3 cellular contexts compared by ENCODE assay signal in the genomic region with DNA sequence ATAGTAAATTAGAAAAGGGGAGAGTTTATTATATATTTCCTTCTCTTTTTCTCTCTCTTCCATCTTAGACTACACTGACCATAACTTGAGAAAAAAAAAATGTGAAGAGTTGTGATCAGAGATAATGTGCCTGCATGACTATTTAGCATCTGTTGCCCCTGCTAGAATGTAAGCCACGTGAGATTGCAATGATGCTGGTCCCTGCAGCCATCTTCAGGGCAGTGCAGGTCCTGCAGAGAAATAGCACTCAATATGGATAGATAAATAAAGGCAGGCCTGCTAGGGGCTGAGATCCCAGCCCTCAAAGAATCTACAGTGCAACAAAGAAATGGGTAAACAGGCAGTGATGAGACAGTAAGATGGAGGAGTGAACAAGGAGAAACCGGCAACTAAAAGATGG.
TF ChIP-seq lines count a peak whose summit lies in the region.

No MANE protein-coding gene starts in this region.

TF ChIP-seq in liver, 16 proteins besides CTCF, POLR2A, EP300 and RAD21 (continued from another document):
- TF ChIP-seq HNF4G (IDR thresholded peaks at IDR 0.05) (no peak), SP1 (IDR thresholded peaks at IDR 0.05) (no peak), FOXA2 (IDR thresholded peaks at IDR 0.05) (no peak), EGR1 (IDR thresholded peaks at IDR 0.05; ENCODE audit: low read depth in 2 of 2) (no peak), YY1 (IDR thresholded peaks at IDR 0.05) (no peak)
TF ChIP-seq in liver: peak in this region for 0.

TF ChIP-seq in HepG2, 621 proteins besides CTCF, POLR2A, EP300 and RAD21 (continued from another document):
- TF ChIP-seq, protein P1, sequence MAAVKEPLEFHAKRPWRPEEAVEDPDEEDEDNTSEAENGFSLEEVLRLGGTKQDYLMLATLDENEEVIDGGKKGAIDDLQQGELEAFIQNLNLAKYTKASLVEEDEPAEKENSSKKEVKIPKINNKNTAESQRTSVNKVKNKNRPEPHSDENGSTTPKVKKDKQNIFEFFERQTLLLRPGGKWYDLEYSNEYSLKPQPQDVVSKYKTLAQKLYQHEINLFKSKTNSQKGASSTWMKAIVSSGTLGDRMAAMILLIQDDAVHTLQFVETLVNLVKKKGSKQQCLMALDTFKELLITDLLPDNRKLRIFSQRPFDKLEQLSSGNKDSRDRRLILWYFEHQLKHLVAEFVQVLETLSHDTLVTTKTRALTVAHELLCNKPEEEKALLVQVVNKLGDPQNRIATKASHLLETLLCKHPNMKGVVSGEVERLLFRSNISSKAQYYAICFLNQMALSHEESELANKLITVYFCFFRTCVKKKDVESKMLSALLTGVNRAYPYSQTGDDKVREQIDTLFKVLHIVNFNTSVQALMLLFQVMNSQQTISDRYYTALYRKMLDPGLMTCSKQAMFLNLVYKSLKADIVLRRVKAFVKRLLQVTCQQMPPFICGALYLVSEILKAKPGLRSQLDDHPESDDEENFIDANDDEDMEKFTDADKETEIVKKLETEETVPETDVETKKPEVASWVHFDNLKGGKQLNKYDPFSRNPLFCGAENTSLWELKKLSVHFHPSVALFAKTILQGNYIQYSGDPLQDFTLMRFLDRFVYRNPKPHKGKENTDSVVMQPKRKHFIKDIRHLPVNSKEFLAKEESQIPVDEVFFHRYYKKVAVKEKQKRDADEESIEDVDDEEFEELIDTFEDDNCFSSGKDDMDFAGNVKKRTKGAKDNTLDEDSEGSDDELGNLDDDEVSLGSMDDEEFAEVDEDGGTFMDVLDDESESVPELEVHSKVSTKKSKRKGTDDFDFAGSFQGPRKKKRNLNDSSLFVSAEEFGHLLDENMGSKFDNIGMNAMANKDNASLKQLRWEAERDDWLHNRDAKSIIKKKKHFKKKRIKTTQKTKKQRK (IDR thresholded peaks at IDR 0.05; ENCODE audit: low read length): no peak
- TF ChIP-seq ELF1 (CRISPR knock-in tag; IDR thresholded peaks at IDR 0.05) (no peak), BRD4 (CRISPR knock-in tag; IDR thresholded peaks at IDR 0.05) (no peak)
- TF ChIP-seq, protein P2, sequence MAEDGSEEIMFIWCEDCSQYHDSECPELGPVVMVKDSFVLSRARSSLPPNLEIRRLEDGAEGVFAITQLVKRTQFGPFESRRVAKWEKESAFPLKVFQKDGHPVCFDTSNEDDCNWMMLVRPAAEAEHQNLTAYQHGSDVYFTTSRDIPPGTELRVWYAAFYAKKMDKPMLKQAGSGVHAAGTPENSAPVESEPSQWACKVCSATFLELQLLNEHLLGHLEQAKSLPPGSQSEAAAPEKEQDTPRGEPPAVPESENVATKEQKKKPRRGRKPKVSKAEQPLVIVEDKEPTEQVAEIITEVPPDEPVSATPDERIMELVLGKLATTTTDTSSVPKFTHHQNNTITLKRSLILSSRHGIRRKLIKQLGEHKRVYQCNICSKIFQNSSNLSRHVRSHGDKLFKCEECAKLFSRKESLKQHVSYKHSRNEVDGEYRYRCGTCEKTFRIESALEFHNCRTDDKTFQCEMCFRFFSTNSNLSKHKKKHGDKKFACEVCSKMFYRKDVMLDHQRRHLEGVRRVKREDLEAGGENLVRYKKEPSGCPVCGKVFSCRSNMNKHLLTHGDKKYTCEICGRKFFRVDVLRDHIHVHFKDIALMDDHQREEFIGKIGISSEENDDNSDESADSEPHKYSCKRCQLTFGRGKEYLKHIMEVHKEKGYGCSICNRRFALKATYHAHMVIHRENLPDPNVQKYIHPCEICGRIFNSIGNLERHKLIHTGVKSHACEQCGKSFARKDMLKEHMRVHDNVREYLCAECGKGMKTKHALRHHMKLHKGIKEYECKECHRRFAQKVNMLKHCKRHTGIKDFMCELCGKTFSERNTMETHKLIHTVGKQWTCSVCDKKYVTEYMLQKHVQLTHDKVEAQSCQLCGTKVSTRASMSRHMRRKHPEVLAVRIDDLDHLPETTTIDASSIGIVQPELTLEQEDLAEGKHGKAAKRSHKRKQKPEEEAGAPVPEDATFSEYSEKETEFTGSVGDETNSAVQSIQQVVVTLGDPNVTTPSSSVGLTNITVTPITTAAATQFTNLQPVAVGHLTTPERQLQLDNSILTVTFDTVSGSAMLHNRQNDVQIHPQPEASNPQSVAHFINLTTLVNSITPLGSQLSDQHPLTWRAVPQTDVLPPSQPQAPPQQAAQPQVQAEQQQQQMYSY (CRISPR knock-in tag; IDR thresholded peaks at IDR 0.05): no peak

TF ChIP-seq in SK-N-SH treated with all-trans-retinoic acid at 6 μM for 48 hours, 23 proteins besides CTCF, POLR2A, EP300 and RAD21:
- TF ChIP-seq, protein P3, sequence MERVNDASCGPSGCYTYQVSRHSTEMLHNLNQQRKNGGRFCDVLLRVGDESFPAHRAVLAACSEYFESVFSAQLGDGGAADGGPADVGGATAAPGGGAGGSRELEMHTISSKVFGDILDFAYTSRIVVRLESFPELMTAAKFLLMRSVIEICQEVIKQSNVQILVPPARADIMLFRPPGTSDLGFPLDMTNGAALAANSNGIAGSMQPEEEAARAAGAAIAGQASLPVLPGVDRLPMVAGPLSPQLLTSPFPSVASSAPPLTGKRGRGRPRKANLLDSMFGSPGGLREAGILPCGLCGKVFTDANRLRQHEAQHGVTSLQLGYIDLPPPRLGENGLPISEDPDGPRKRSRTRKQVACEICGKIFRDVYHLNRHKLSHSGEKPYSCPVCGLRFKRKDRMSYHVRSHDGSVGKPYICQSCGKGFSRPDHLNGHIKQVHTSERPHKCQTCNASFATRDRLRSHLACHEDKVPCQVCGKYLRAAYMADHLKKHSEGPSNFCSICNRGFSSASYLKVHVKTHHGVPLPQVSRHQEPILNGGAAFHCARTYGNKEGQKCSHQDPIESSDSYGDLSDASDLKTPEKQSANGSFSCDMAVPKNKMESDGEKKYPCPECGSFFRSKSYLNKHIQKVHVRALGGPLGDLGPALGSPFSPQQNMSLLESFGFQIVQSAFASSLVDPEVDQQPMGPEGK (CRISPR knock-in tag; IDR thresholded peaks at IDR 0.05; ENCODE audit: borderline replicate concordance): no peak
- TF ChIP-seq BACH2 (CRISPR knock-in tag; IDR thresholded peaks at IDR 0.05; ENCODE audit: borderline replicate concordance): no peak
- TF ChIP-seq, protein P4, sequence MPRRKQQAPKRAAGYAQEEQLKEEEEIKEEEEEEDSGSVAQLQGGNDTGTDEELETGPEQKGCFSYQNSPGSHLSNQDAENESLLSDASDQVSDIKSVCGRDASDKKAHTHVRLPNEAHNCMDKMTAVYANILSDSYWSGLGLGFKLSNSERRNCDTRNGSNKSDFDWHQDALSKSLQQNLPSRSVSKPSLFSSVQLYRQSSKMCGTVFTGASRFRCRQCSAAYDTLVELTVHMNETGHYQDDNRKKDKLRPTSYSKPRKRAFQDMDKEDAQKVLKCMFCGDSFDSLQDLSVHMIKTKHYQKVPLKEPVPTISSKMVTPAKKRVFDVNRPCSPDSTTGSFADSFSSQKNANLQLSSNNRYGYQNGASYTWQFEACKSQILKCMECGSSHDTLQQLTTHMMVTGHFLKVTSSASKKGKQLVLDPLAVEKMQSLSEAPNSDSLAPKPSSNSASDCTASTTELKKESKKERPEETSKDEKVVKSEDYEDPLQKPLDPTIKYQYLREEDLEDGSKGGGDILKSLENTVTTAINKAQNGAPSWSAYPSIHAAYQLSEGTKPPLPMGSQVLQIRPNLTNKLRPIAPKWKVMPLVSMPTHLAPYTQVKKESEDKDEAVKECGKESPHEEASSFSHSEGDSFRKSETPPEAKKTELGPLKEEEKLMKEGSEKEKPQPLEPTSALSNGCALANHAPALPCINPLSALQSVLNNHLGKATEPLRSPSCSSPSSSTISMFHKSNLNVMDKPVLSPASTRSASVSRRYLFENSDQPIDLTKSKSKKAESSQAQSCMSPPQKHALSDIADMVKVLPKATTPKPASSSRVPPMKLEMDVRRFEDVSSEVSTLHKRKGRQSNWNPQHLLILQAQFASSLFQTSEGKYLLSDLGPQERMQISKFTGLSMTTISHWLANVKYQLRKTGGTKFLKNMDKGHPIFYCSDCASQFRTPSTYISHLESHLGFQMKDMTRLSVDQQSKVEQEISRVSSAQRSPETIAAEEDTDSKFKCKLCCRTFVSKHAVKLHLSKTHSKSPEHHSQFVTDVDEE (CRISPR knock-in tag; IDR thresholded peaks at IDR 0.05): no peak
- TF ChIP-seq, protein P5, sequence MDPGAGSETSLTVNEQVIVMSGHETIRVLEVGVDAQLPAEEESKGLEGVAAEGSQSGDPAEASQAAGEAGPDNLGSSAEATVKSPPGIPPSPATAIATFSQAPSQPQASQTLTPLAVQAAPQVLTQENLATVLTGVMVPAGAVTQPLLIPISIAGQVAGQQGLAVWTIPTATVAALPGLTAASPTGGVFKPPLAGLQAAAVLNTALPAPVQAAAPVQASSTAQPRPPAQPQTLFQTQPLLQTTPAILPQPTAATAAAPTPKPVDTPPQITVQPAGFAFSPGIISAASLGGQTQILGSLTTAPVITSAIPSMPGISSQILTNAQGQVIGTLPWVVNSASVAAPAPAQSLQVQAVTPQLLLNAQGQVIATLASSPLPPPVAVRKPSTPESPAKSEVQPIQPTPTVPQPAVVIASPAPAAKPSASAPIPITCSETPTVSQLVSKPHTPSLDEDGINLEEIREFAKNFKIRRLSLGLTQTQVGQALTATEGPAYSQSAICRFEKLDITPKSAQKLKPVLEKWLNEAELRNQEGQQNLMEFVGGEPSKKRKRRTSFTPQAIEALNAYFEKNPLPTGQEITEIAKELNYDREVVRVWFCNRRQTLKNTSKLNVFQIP (CRISPR knock-in tag; IDR thresholded peaks at IDR 0.05; ENCODE audit: borderline replicate concordance, low read depth): no peak
- TF ChIP-seq, protein P6, sequence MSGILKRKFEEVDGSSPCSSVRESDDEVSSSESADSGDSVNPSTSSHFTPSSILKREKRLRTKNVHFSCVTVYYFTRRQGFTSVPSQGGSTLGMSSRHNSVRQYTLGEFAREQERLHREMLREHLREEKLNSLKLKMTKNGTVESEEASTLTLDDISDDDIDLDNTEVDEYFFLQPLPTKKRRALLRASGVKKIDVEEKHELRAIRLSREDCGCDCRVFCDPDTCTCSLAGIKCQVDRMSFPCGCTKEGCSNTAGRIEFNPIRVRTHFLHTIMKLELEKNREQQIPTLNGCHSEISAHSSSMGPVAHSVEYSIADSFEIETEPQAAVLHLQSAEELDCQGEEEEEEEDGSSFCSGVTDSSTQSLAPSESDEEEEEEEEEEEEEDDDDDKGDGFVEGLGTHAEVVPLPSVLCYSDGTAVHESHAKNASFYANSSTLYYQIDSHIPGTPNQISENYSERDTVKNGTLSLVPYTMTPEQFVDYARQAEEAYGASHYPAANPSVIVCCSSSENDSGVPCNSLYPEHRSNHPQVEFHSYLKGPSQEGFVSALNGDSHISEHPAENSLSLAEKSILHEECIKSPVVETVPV (CRISPR knock-in tag; IDR thresholded peaks at IDR 0.05): no peak
- TF ChIP-seq RARB (CRISPR knock-in tag; IDR thresholded peaks at IDR 0.05): no peak
- no peak for TF ChIP-seq OSR1 (CRISPR knock-in tag; IDR thresholded peaks at IDR 0.05)
- TF ChIP-seq CSDC2 (CRISPR knock-in tag; IDR thresholded peaks at IDR 0.05): no peak
- TF ChIP-seq TOX (CRISPR knock-in tag; IDR thresholded peaks at IDR 0.05; ENCODE audit: borderline replicate concordance): no peak
- TF ChIP-seq ZFP3 (CRISPR knock-in tag; IDR thresholded peaks at IDR 0.05): no peak
- no peak for TF ChIP-seq ZNF565 (CRISPR knock-in tag; conservative IDR thresholded peaks at IDR 0.05; ENCODE audit: low read depth)
- no peak for TF ChIP-seq GLIS3 (CRISPR knock-in tag; IDR thresholded peaks at IDR 0.05)
- no peak for TF ChIP-seq ESRRG (CRISPR knock-in tag; IDR thresholded peaks at IDR 0.05)
- TF ChIP-seq PPARA (CRISPR knock-in tag; IDR thresholded peaks at IDR 0.05; ENCODE audit: borderline replicate concordance): no peak
- no peak for TF ChIP-seq ZNF70 (CRISPR knock-in tag; IDR thresholded peaks at IDR 0.05)
